ENCODE assay signal across 9 cellular contexts in the genomic region with DNA sequence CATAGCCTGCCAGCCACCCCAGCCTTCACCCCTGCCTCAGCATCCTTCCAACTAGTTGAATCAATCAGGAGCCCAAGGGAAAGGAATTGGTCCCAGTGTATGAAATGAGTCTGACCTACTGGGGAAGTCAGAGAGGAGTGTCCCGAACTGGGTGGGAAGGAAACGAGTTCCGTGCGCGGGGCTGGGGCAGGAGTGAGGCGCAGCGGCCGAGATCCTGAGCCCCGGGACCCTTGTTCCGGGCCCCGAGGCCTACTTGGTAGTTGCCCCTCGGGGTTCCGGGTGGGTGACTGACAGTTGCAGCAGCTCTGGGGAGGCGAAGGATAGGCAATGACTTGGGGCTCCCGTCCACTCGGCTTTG. TPM values are rescaled to one million over a fixed set of nuclear protein-coding genes. Genes with fewer than 3 reads are reported as not detected.
A peak's percentile ranks its signal among the peaks of the same experiment; 100 is the strongest.
DNase-seq lines count a peak whose midpoint lies in the region; FAIRE-seq and TF ChIP-seq lines count a peak whose summit lies in the region.
"Had no signal": no experiment of that assay in that cellular context is flagged by ENCODE, and none has a peak within 500 bp of the region (broad histone marks: within the 10 kb centered on the region; RNA-seq: fewer than 3 reads in every experiment).

No MANE protein-coding gene starts in this region.

- peak overlapping the region; percentile 77 for H3K27ac Mint-ChIP-seq in T-helper 2 cell treated with Interferon-gamma antibody and Interleukin-4, amounts not matched to agents 5 μg/mL and 100 μg/mL, for 36 hours

- FAIRE-seq in keratinocyte (lab: Jason Lieb, UNC): no peak
- FAIRE-seq: A204.1 had no signal

- dilution Hi-C loops in keratinocyte (cut with MboI; ENCODE audit: extremely low pct_ligation_motif_present, low sequenced_read_pairs): no loop called here

- no peak overlapping the region for H2AFZ ChIP-seq in keratinocyte (ENCODE audit: control insufficient read depth, low read length)

- H3K9me1 ChIP-seq in keratinocyte (ENCODE audit: control insufficient read depth, extremely low read depth, insufficient read depth, low read length): no peaks in the 10 kb centered on the region

- no peaks in the 10 kb centered on the region for H3K36me3 ChIP-seq in adipocyte (ENCODE audit: control insufficient read depth, insufficient read depth, low read length, severe bottlenecking)
- H3K36me3 ChIP-seq in keratinocyte (ENCODE audit: control insufficient read depth in 2 of 2, extremely low read depth in 1 of 2, insufficient read depth in 2 of 2, low read length in 2 of 2): no peaks in the 10 kb centered on the region
- H3K36me3 ChIP-seq in suprapubic skin: no peaks in the 10 kb centered on the region

- no peak for TF ChIP-seq EP300 in suprapubic skin (IDR thresholded peaks at IDR 0.05)

- H3K4me1 ChIP-seq in adipocyte (ENCODE audit: control insufficient read depth, insufficient read depth, low read length) (peaks cover 57% of the 10 kb centered on the region), keratinocyte (ENCODE audit: control insufficient read depth, extremely low read depth, insufficient read depth, low read length) (peaks cover 4% of the 10 kb centered on the region), suprapubic skin (peaks cover 28% of the 10 kb centered on the region)

- H3K79me2 ChIP-seq in keratinocyte (ENCODE audit: control insufficient read depth, insufficient read depth, low read length): no peaks in the 10 kb centered on the region

- H3K27me3 Mint-ChIP-seq in T-helper 2 cell treated with Interferon-gamma antibody and Interleukin-4, amounts not matched to agents 5 μg/mL and 100 μg/mL, for 36 hours (ENCODE audit: low read depth): peaks cover 12% of the 10 kb centered on the region

- DNase-seq in T-helper 2 cell treated with Interferon-gamma antibody and Interleukin-4, amounts not matched to agents 5 μg/mL and 100 μg/mL, for 36 hours (ENCODE audit: low spot score): no peak
- no peak for DNase-seq in T-helper 2 cell
- no peak for DNase-seq in adipocyte (ENCODE audit: low read depth)
- no peak for DNase-seq in keratinocyte (ENCODE audit: low read depth, low spot score)
- no peak for DNase-seq in suprapubic skin (ENCODE audit: low spot score in 2 of 2)
- DNase-seq in germinal center (ENCODE audit: low spot score): no peak
- no peak for DNase-seq in LoVo (ENCODE audit: low spot score)
- DNase-seq in C1 segment of cervical spinal cord (lab: John Stamatoyannopoulos, UW): no peak

- H3K9me3 Mint-ChIP-seq in T-helper 2 cell treated with Interferon-gamma antibody and Interleukin-4, amounts not matched to agents 5 μg/mL and 100 μg/mL, for 36 hours: no peaks in the 10 kb centered on the region

- peaks cover 11% of the 10 kb centered on the region for H3K36me3 Mint-ChIP-seq in T-helper 2 cell treated with Interferon-gamma antibody and Interleukin-4, amounts not matched to agents 5 μg/mL and 100 μg/mL, for 36 hours (ENCODE audit: low read depth)

- H3K27ac ChIP-seq in keratinocyte (ENCODE audit: control insufficient read depth, insufficient read depth, low read length) (no peak overlapping the region), suprapubic skin (peak overlapping the region; percentile 91)

- peaks cover 28% of the 10 kb centered on the region for H3K4me1 Mint-ChIP-seq in T-helper 2 cell treated with Interferon-gamma antibody and Interleukin-4, amounts not matched to agents 5 μg/mL and 100 μg/mL, for 36 hours (ENCODE audit: low read depth)

- peak overlapping the region; percentile 30 for H3K4me2 ChIP-seq in keratinocyte (ENCODE audit: control insufficient read depth, extremely low read depth, insufficient read depth, low read depth, low read length)

- H3K9ac ChIP-seq in adipocyte (ENCODE audit: low read length): peak overlapping the region; percentile 89
- H3K9ac ChIP-seq in keratinocyte (ENCODE audit: control insufficient read depth, extremely low read depth, insufficient read depth, low read length): no peak overlapping the region

- no peaks in the 10 kb centered on the region for H4K20me1 ChIP-seq in keratinocyte (ENCODE audit: control insufficient read depth, extremely low read depth, insufficient read depth, low read length)

- WGBS in suprapubic skin: 36% methylated on average over 8 of the region's 16 CpGs

- no peak for TF ChIP-seq POLR2A in suprapubic skin (IDR thresholded peaks at IDR 0.05)

- peak overlapping the region; percentile 77 for H3K4me3 Mint-ChIP-seq in T-helper 2 cell treated with Interferon-gamma antibody and Interleukin-4, amounts not matched to agents 5 μg/mL and 100 μg/mL, for 36 hours

- peak overlapping the region; percentile 96 for H3K4me3 ChIP-seq in adipocyte (ENCODE audit: low read length)
- peak overlapping the region in 1 of 3 experiments; percentile 4 for H3K4me3 ChIP-seq in keratinocyte (ENCODE audit: control insufficient read depth in 2 of 3, extremely low read depth in 1 of 3, insufficient read depth in 2 of 3, low read depth in 1 of 3, low read length in 3 of 3)
- peak overlapping the region; percentile 91 for H3K4me3 ChIP-seq in suprapubic skin

- no peak for TF ChIP-seq CTCF in keratinocyte (optimal IDR thresholded peaks at IDR 0.05 in 1 of 3, IDR thresholded peaks at IDR 0.05 in 1 of 3, conservative IDR thresholded peaks at IDR 0.05 in 1 of 3; ENCODE audit: extremely low read depth in 1 of 3, insufficient read depth in 2 of 3, low read length in 3 of 3)
- TF ChIP-seq CTCF in suprapubic skin (IDR thresholded peaks at IDR 0.05): no peak

- H3K27me3 ChIP-seq in adipocyte (replicated peaks; ENCODE audit: control insufficient read depth, insufficient read depth, low read length): no peaks in the 10 kb centered on the region
- peaks cover 19% of the 10 kb centered on the region for H3K27me3 ChIP-seq in keratinocyte (ENCODE audit: control insufficient read depth, extremely low read depth, insufficient read depth, low read length)
- no peaks in the 10 kb centered on the region for H3K27me3 ChIP-seq in suprapubic skin

- H3K9me3 ChIP-seq in adipocyte (ENCODE audit: control insufficient read depth, low read length): no peaks in the 10 kb centered on the region
- no peaks in the 10 kb centered on the region for H3K9me3 ChIP-seq in keratinocyte (ENCODE audit: control insufficient read depth, low read depth, low read length)
- H3K9me3 ChIP-seq in suprapubic skin: no peaks in the 10 kb centered on the region

RNA-seq across cellular contexts. Expression of gene PLCL2, which starts 1.1 kb away (rescaled TPM):
- 0.11 to 0.20 TPM (median 0.12 TPM) in 3 replicates for polyA plus RNA-seq in keratinocyte
- polyA plus RNA-seq in keratinocyte (2011; ENCODE audit: low read depth): not detected
- polyA plus RNA-seq in keratinocyte (2011; cell fraction: cytosol; rRNA removed): 0.12 and 0.13 TPM in 2 replicates
- polyA plus RNA-seq in keratinocyte (2011; cell fraction: nucleus; rRNA removed): 0.17 and 0.20 TPM in 2 replicates
- 0.11 TPM in 1 of 2 replicates, not detected in the other for polyA plus RNA-seq in keratinocyte (2012; ENCODE audit: low replicate concordance)
- polyA minus RNA-seq in keratinocyte: 0.03 to 0.51 TPM in 2 of 3 replicates, not detected in the other
- polyA minus RNA-seq in keratinocyte (2011; cell fraction: cytosol; rRNA and poly(A)+ RNA removed): not detected
- 0.21 and 0.47 TPM in 2 replicates for polyA minus RNA-seq in keratinocyte (2011; cell fraction: nucleus; rRNA and poly(A)+ RNA removed)
- 1 to 10 TPM; 1.5 to 4.2 (median 1.9) TPM for total RNA-seq in suprapubic skin
